ENCODE assay signal across 8 cellular contexts in genomic region chr9:130240410-130241197, GRCh38. TPM values are rescaled to one million over a fixed set of nuclear protein-coding genes. Genes with fewer than 3 reads are reported as not detected.
DNase-seq lines count a peak whose midpoint lies in the region; ATAC-seq, FAIRE-seq and TF ChIP-seq lines count a peak whose summit lies in the region.

No MANE protein-coding gene starts in this region.

- H3K36me3 Mint-ChIP-seq in astrocyte (ENCODE audit: low read depth, unreplicated experiment): peaks cover 3% of the 10 kb centered on the region

- H3K36me3 ChIP-seq in OCI-LY1 (ENCODE audit: insufficient read depth, low read length): no peaks in the 10 kb centered on the region
- H3K36me3 ChIP-seq in astrocyte (ENCODE audit: insufficient read depth, low read length): no peaks in the 10 kb centered on the region
- H3K36me3 ChIP-seq in smooth muscle cell (ENCODE audit: low read depth): no peaks in the 10 kb centered on the region

- H3K9me2 ChIP-seq in OCI-LY1 (ENCODE audit: low read depth, low read length): no peaks in the 10 kb centered on the region

- H3K4me3 Mint-ChIP-seq in astrocyte (ENCODE audit: unreplicated experiment): peak overlapping the region; percentile 29

- no peak for TF ChIP-seq EP300 in Ishikawa (IDR thresholded peaks at IDR 0.05; ENCODE audit: borderline replicate concordance)

- WGBS in smooth muscle cell (ENCODE audit: low lambda C conversion rate): 81% methylated on average over 5 of the region's 5 CpGs

- peaks cover 39% of the 10 kb centered on the region for H3K4me1 ChIP-seq in OCI-LY1 (ENCODE audit: insufficient read depth, low read length, severe bottlenecking)
- peaks cover 6% of the 10 kb centered on the region for H3K4me1 ChIP-seq in astrocyte (ENCODE audit: insufficient read depth, low read length)
- H3K4me1 ChIP-seq in smooth muscle cell (ENCODE audit: low read depth): peaks cover 3% of the 10 kb centered on the region

- H3K4me1 Mint-ChIP-seq in astrocyte (ENCODE audit: low read depth, unreplicated experiment): peaks cover 12% of the 10 kb centered on the region

- no peaks in the 10 kb centered on the region for H3K27me3 ChIP-seq in OCI-LY1 (ENCODE audit: insufficient read depth, low read length)
- H3K27me3 ChIP-seq in astrocyte (ENCODE audit: insufficient read depth, low read length): no peaks in the 10 kb centered on the region
- no peaks in the 10 kb centered on the region for H3K27me3 ChIP-seq in smooth muscle cell (ENCODE audit: low read depth)

- no peaks in the 10 kb centered on the region for H4K20me1 ChIP-seq in OCI-LY1 (ENCODE audit: insufficient read depth, low read length)
- peaks cover 16% of the 10 kb centered on the region for H4K20me1 ChIP-seq in astrocyte (ENCODE audit: insufficient read depth, low read length)
- H4K20me1 ChIP-seq in smooth muscle cell (ENCODE audit: low read depth): peaks cover 7% of the 10 kb centered on the region

- H3K9ac ChIP-seq in OCI-LY1 (ENCODE audit: low read length) (no peak overlapping the region), astrocyte (ENCODE audit: low read length) (no peak overlapping the region), smooth muscle cell (ENCODE audit: low read depth) (no peak overlapping the region)

- H3F3A ChIP-seq in OCI-LY1 (ENCODE audit: insufficient read depth, low read length) (no peaks in the 10 kb centered on the region), smooth muscle cell (ENCODE audit: low read depth) (no peaks in the 10 kb centered on the region)

- H3K27ac ChIP-seq in OCI-LY1 (ENCODE audit: low read depth, low read length, poor library complexity, severe bottlenecking) (peak overlapping the region; percentile 62), astrocyte (ENCODE audit: low read depth, low read length) (no peak overlapping the region), smooth muscle cell (ENCODE audit: low read depth) (no peak overlapping the region)

- TF ChIP-seq CTCF in OCI-LY1 (IDR thresholded peaks at IDR 0.05; ENCODE audit: low read length) (no peak), astrocyte (IDR thresholded peaks at IDR 0.05; ENCODE audit: insufficient read depth, low read depth, low read length) (no peak), smooth muscle cell (IDR thresholded peaks at IDR 0.05; ENCODE audit: borderline replicate concordance, insufficient read depth, poor library complexity, severe bottlenecking) (no peak)

- FAIRE-seq in astrocyte (lab: Jason Lieb, UNC): no peak

- H3K9me3 ChIP-seq in OCI-LY1 (ENCODE audit: low read length): no peaks in the 10 kb centered on the region
- no peaks in the 10 kb centered on the region for H3K9me3 ChIP-seq in astrocyte (ENCODE audit: insufficient read depth, low read depth, low read length)
- H3K9me3 ChIP-seq in smooth muscle cell (replicated peaks; ENCODE audit: low read depth): no peaks in the 10 kb centered on the region

- H3K9me3 Mint-ChIP-seq in astrocyte (ENCODE audit: unreplicated experiment): peaks cover 2% of the 10 kb centered on the region

- peaks cover 2% of the 10 kb centered on the region for H3K27me3 Mint-ChIP-seq in astrocyte (ENCODE audit: low read depth, unreplicated experiment)

- no peak for TF ChIP-seq RAD21 in Ishikawa (IDR thresholded peaks at IDR 0.05; ENCODE audit: low read depth)

- H3K79me2 ChIP-seq in OCI-LY1 (ENCODE audit: insufficient read depth, low read length) (no peaks in the 10 kb centered on the region), astrocyte (ENCODE audit: insufficient read depth, low read length) (no peaks in the 10 kb centered on the region), smooth muscle cell (ENCODE audit: low read depth) (no peaks in the 10 kb centered on the region)

- no peak overlapping the region for H3K27ac Mint-ChIP-seq in astrocyte (ENCODE audit: unreplicated experiment)

- no peak for ATAC-seq in GM18909 (IDR thresholded peaks at IDR 0.05; ENCODE audit: poor library complexity, unreplicated experiment)

- H3K4me3 ChIP-seq in OCI-LY1 (ENCODE audit: low read depth, low read length, poor library complexity, severe bottlenecking) (no peak overlapping the region), astrocyte (ENCODE audit: insufficient read depth, low read depth, low read length) (no peak overlapping the region), smooth muscle cell (no peak overlapping the region)

- DNase-seq in SIG-M5 treated with dmso at 0.1 percent for 504 hours (lab: John Stamatoyannopoulos, UW; ENCODE audit: unreplicated experiment): peak; percentile 72
- no peak for DNase-seq in SIG-M5 (lab: John Stamatoyannopoulos, UW)
- DNase-seq in astrocyte (ENCODE audit: low read depth): peak; percentile 60
- DNase-seq in hippocampal formation (lab: John Stamatoyannopoulos, UW): peak; percentile 44 to 83
- DNase-seq in smooth muscle cell (lab: John Stamatoyannopoulos, UW; ENCODE audit: unreplicated experiment): no peak

- 0 out of 2 replicates have a peak overlapping the region, but pooled peaks have one; percentile 20 for H2AFZ ChIP-seq in OCI-LY1 (ENCODE audit: low read length)
- no peak overlapping the region for H2AFZ ChIP-seq in astrocyte (ENCODE audit: low read depth, low read length)
- peak overlapping the region; percentile 7 for H2AFZ ChIP-seq in smooth muscle cell (ENCODE audit: low read depth)

- H3K4me2 ChIP-seq in OCI-LY1 (ENCODE audit: low read length) (no peak overlapping the region; the same call in 1 of the 2 replicates), astrocyte (ENCODE audit: low read length) (no peak overlapping the region), smooth muscle cell (peak overlapping the region; percentile 7)

TF ChIP-seq in Ishikawa, 13 proteins besides CTCF, POLR2A, EP300 and RAD21:
- TF ChIP-seq TEAD4 (IDR thresholded peaks at IDR 0.05): no peak
- TF ChIP-seq CREB1 (IDR thresholded peaks at IDR 0.05; ENCODE audit: low read depth): no peak
- peak; percentile 99 for TF ChIP-seq USF1 (IDR thresholded peaks at IDR 0.05)
- TF ChIP-seq CEBPB (IDR thresholded peaks at IDR 0.05): no peak
- TF ChIP-seq TAF1 (IDR thresholded peaks at IDR 0.05; ENCODE audit: low read depth): no peak
- 0 out of 2 replicates have a peak, but pooled peaks have one; percentile 38 for TF ChIP-seq YY1 (IDR thresholded peaks at IDR 0.05; ENCODE audit: low read depth)
- TF ChIP-seq ZBTB7A (IDR thresholded peaks at IDR 0.05; ENCODE audit: low read depth): no peak
- no peak; the same call in 1 of the 2 replicates for TF ChIP-seq NFIC (IDR thresholded peaks at IDR 0.05)
- TF ChIP-seq TCF12 (IDR thresholded peaks at IDR 0.05; ENCODE audit: low read depth): no peak

RNA-seq across cellular contexts. Expression of gene HMCN2, which starts 25.0 kb away (rescaled TPM):
- total RNA-seq in astrocyte: 1.6 and 3.2 TPM in 2 replicates
- total RNA-seq in smooth muscle cell: under 0.01 and 1.3 TPM in 2 replicates
- 0.43 TPM in 1 of 2 replicates, not detected in the other for polyA plus RNA-seq in smooth muscle cell

Comparison
In these comparisons a context has a peak if more than half of its experiments do, and no peak if none do; other contexts are left out.
1. DNase-seq: peak in SIG-M5 treated with dmso at 0.1 percent for 504 hours (single experiment), astrocyte (single experiment) and hippocampal formation (2 of 2); none in SIG-M5 (single experiment) and smooth muscle cell (single experiment).